1 cellular context compared by ENCODE assay signal in genomic region chr22:47086596-47087248, GRCh38.
TF ChIP-seq lines count a peak whose summit lies in the region.

No MANE protein-coding gene starts in this region.

TF ChIP-seq in HepG2, 621 proteins besides CTCF, POLR2A, EP300 and RAD21 (continued from another document and continues in another):
- TF ChIP-seq PRDM10 (CRISPR knock-in tag; IDR thresholded peaks at IDR 0.05; ENCODE audit: low read depth) (no peak), ZNF383 (CRISPR knock-in tag; IDR thresholded peaks at IDR 0.05; ENCODE audit: borderline replicate concordance) (no peak), SYNCRIP (IDR thresholded peaks at IDR 0.05; ENCODE audit: insufficient read depth, low read depth, low read length) (no peak), ZKSCAN5 (CRISPR knock-in tag; IDR thresholded peaks at IDR 0.05) (no peak), ELK4 (CRISPR knock-in tag; IDR thresholded peaks at IDR 0.05; ENCODE audit: borderline replicate concordance) (no peak), DNMT1 (CRISPR knock-in tag; IDR thresholded peaks at IDR 0.05) (no peak), NR2F1 (CRISPR knock-in tag; IDR thresholded peaks at IDR 0.05) (no peak), ZSCAN12 (CRISPR knock-in tag; IDR thresholded peaks at IDR 0.05) (no peak), TIGD3 (CRISPR knock-in tag; IDR thresholded peaks at IDR 0.05; ENCODE audit: borderline replicate concordance) (no peak), ADNP (CRISPR knock-in tag; IDR thresholded peaks at IDR 0.05) (no peak), SRSF4 (IDR thresholded peaks at IDR 0.05; ENCODE audit: low read depth, low read length, poor library complexity, severe bottlenecking) (no peak), POGZ (CRISPR knock-in tag; IDR thresholded peaks at IDR 0.05) (peak; percentile 57), SNAPC2 (CRISPR knock-in tag; IDR thresholded peaks at IDR 0.05) (no peak), FLYWCH1 (CRISPR knock-in tag; IDR thresholded peaks at IDR 0.05) (no peak), RXRA (CRISPR knock-in tag; IDR thresholded peaks at IDR 0.05) (no peak; the same call in 1 of the 2 replicates), ZBTB8A (CRISPR knock-in tag; IDR thresholded peaks at IDR 0.05; ENCODE audit: borderline replicate concordance, low read depth) (no peak), THAP8 (CRISPR knock-in tag; IDR thresholded peaks at IDR 0.05; ENCODE audit: borderline replicate concordance) (no peak), MAF1 (CRISPR knock-in tag; IDR thresholded peaks at IDR 0.05; ENCODE audit: borderline replicate concordance) (no peak), PAWR (CRISPR knock-in tag; IDR thresholded peaks at IDR 0.05; ENCODE audit: borderline replicate concordance) (no peak), ETV6 (CRISPR knock-in tag; conservative IDR thresholded peaks at IDR 0.05) (no peak), KDM2A (CRISPR knock-in tag; IDR thresholded peaks at IDR 0.05; ENCODE audit: borderline replicate concordance, low read depth) (0 out of 2 replicates have a peak, but pooled peaks have one; percentile 22), SAFB2 (CRISPR knock-in tag; IDR thresholded peaks at IDR 0.05; ENCODE audit: borderline replicate concordance, low read depth) (no peak), MEIS2 (CRISPR knock-in tag; IDR thresholded peaks at IDR 0.05) (no peak), ARID5B (CRISPR knock-in tag; IDR thresholded peaks at IDR 0.05) (no peak; the same call in 1 of the 2 replicates), ZNF614 (CRISPR knock-in tag; IDR thresholded peaks at IDR 0.05; ENCODE audit: borderline replicate concordance) (no peak), KDM6A (CRISPR knock-in tag; IDR thresholded peaks at IDR 0.05; ENCODE audit: low read depth) (no peak), TRIM22 (IDR thresholded peaks at IDR 0.05) (no peak), HNRNPUL1 (IDR thresholded peaks at IDR 0.05; ENCODE audit: low read depth, low read length) (no peak), ZFP1 (CRISPR knock-in tag; IDR thresholded peaks at IDR 0.05) (no peak), POLR2AphosphoS2 (IDR thresholded peaks at IDR 0.05; ENCODE audit: low read depth, low read length) (no peak), SIN3B (IDR thresholded peaks at IDR 0.05; ENCODE audit: low read length) (no peak; the same call in 1 of the 2 replicates), ZNF234 (CRISPR knock-in tag; conservative IDR thresholded peaks at IDR 0.05) (no peak), HNF1B (CRISPR knock-in tag; IDR thresholded peaks at IDR 0.05) (0 out of 2 replicates have a peak, but pooled peaks have one; percentile 31), DRAP1 (CRISPR knock-in tag; IDR thresholded peaks at IDR 0.05) (no peak), ZNF282 (IDR thresholded peaks at IDR 0.05; ENCODE audit: partially characterized antibody) (no peak), RFX3 (CRISPR knock-in tag; IDR thresholded peaks at IDR 0.05) (no peak), ZNF780A (CRISPR knock-in tag; IDR thresholded peaks at IDR 0.05) (no peak), ZNF768 (CRISPR knock-in tag; IDR thresholded peaks at IDR 0.05) (no peak), ZNF746 (CRISPR knock-in tag; IDR thresholded peaks at IDR 0.05) (no peak), CHD2 (IDR thresholded peaks at IDR 0.05; ENCODE audit: low read depth, low read length) (no peak), RARG (CRISPR knock-in tag; IDR thresholded peaks at IDR 0.05; ENCODE audit: low read depth) (no peak), SPEN (CRISPR knock-in tag; IDR thresholded peaks at IDR 0.05; ENCODE audit: low read depth) (peak; percentile 42; the same call in 1 of the 2 replicates), STAT6 (CRISPR knock-in tag; IDR thresholded peaks at IDR 0.05; ENCODE audit: borderline replicate concordance) (no peak), KLF16 (CRISPR knock-in tag; IDR thresholded peaks at IDR 0.05) (no peak), ZNF709 (CRISPR knock-in tag; IDR thresholded peaks at IDR 0.05) (no peak), CCAR2 (optimal IDR thresholded peaks at IDR 0.05; ENCODE audit: low read depth, low read length) (no peak), FOXP1 (IDR thresholded peaks at IDR 0.05) (peak; percentile 28; the same call in 1 of the 2 replicates), FOXP1 (CRISPR knock-in tag; IDR thresholded peaks at IDR 0.05) (peak; percentile 83), ZNF652 (CRISPR knock-in tag; IDR thresholded peaks at IDR 0.05; ENCODE audit: borderline replicate concordance, low read depth) (no peak), ZC3H13 (CRISPR knock-in tag; IDR thresholded peaks at IDR 0.05) (no peak), NFYC (CRISPR knock-in tag; IDR thresholded peaks at IDR 0.05) (peak; percentile 60; the same call in 1 of the 2 replicates), CENPBD1 (CRISPR knock-in tag; IDR thresholded peaks at IDR 0.05; ENCODE audit: borderline replicate concordance, low read depth) (no peak), NONO (IDR thresholded peaks at IDR 0.05) (no peak), NONO (CRISPR knock-in tag; conservative IDR thresholded peaks at IDR 0.05) (peak; percentile 46; the same call in 1 of the 2 replicates)
